ENCODE assay signal across 16 cellular contexts in genomic region chr12:82842480-82842879, GRCh38.
DNase-seq lines count a peak whose midpoint lies in the region; ATAC-seq and TF ChIP-seq lines count a peak whose summit lies in the region.
"Had no signal": no experiment of that assay in that cellular context is flagged by ENCODE, and none has a peak within 500 bp of the region (broad histone marks: within the 10 kb centered on the region; RNA-seq: fewer than 3 reads in every experiment).

No MANE protein-coding gene starts in this region.

- intact Hi-C loops in dorsolateral prefrontal cortex (cut with DNase I): no loop called here

- peak overlapping the region; percentile 79 for H3K27ac ChIP-seq in angular gyrus (ENCODE audit: low read depth, low read length)
- peak overlapping the region in 57 of 59 donors; percentile 18 to 97 (median 91) for H3K27ac ChIP-seq in dorsolateral prefrontal cortex
- peak overlapping the region; percentile 67 for H3K27ac ChIP-seq in substantia nigra (ENCODE audit: low read depth, low read length, poor library complexity, severe bottlenecking)
- H3K27ac ChIP-seq: GM23248 had no signal

- no peak for TF ChIP-seq CTCF in dorsolateral prefrontal cortex (IDR thresholded peaks at IDR 0.05 in 54 of 56, conservative IDR thresholded peaks at IDR 0.05 in 2 of 56; ENCODE audit: low read depth in 1 of 56, partially characterized antibody in 56 of 56)

- DNase-seq in dorsolateral prefrontal cortex (no peak), substantia nigra (lab: John Stamatoyannopoulos, UW) (no peak), NCI-H2081 (lab: John Stamatoyannopoulos, UW) (no peak), 8988T (no peak)
- DNase-seq: C1 segment of cervical spinal cord; Calu3; CD4-positive, alpha-beta memory T cell; COR-L47; DMS53; DMS79 treated with DMSO at 0.1 percent for 48 hours; GF-D8; GM23248; H7; HCEC 1CT had no signal

- no peaks in the 10 kb centered on the region for H3K27me3 ChIP-seq in dorsolateral prefrontal cortex

- no peak overlapping the region for H3K4me3 ChIP-seq in dorsolateral prefrontal cortex

- no peak for ATAC-seq in GM21786 (IDR thresholded peaks at IDR 0.05; ENCODE audit: unreplicated experiment)
